ENCODE assay signal across 8 cellular contexts in the genomic region with DNA sequence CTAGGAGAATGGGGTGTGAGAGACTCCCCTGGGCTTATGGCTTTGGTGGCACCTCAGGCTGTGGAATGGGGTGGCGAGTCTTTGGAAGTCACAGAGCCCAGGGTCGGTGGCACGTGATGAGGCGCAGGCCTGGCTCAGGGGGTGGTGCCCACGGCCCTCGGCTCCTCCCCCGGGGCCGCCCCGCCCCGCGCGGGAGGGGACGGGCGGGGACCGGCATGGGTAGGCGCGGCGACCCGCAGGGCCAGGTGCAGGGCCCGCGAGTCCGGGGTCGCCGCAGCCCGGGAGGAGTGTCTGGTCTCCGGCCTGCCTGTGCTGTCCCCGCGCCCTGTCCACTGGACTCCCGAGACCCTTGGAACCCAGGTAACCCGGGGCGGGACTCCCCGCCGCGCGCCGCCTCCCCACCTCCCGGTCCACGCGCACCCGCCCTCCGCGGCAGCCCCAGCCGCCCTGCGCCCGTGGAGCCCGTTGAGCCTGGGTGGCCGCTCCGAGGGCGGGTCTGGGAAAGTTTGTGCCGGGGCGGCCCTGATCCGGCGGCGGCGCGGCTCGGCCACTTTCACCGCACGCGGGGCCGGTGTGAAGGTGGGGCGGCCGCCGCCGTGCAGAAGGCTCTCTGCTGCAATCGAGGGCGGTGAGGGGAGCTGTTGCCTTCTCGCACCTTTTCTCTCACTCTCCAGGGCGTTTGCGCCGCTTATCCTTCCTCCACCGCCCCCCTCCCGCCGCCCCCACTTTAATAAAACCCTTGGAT. TPM values are rescaled to one million over a fixed set of nuclear protein-coding genes. Genes with fewer than 3 reads are reported as not detected.
DNase-seq lines count a peak whose midpoint lies in the region; ATAC-seq, FAIRE-seq and TF ChIP-seq lines count a peak whose summit lies in the region.

A gene with protein sequence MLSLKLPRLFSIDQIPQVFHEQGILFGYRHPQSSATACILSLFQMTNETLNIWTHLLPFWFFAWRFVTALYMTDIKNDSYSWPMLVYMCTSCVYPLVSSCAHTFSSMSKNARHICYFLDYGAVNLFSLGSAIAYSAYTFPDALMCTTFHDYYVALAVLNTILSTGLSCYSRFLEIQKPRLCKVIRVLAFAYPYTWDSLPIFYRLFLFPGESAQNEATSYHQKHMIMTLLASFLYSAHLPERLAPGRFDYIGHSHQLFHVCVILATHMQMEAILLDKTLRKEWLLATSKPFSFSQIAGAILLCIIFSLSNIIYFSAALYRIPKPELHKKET (plus strand): TSS at position 216 of the 745 bp plus-strand sequence. CDS start 61,169 bp downstream, outside the sequence.

- CTCF ChIA-PET in BJ (lab: Yijun Ruan, JAX), result interaction anchor here (1.1 to 1.4 kb wide), 2 partner anchors 9 to 17 kb away, joined by 3 read pairs; no protein-coding TSS in a partner anchor

- no peak for TF ChIP-seq CTCF in BJ (IDR thresholded peaks at IDR 0.05; ENCODE audit: insufficient read depth, low read depth, low read length)
- TF ChIP-seq CTCF in WI38 (IDR thresholded peaks at IDR 0.05; ENCODE audit: low read depth, low read length), result no peak
- TF ChIP-seq CTCF in pancreas (IDR thresholded peaks at IDR 0.05), result no peak

- intact Hi-C loops in pancreas (cut with DNase I), result no loop called here

- FAIRE-seq in HTR-8/SVneo (lab: Jason Lieb, UNC) (no peak), pancreas (lab: Jason Lieb, UNC) (no peak)

- ATAC-seq in pancreas, result peak; percentile 81 to 89 (median 87)
- no peak for ATAC-seq in HG03439 (IDR thresholded peaks at IDR 0.05; ENCODE audit: unreplicated experiment)

- DNase-seq in BJ (ENCODE audit: low read depth), result no peak
- peak; percentile 27 for DNase-seq in HTR-8/SVneo (ENCODE audit: insufficient read length, low spot score)
- peak; percentile 39 for DNase-seq in germinal center (ENCODE audit: low spot score)
- DNase-seq in pancreas, result peak in 5 of 6 donors; percentile 26 to 77 (median 59)
- no peak for DNase-seq in inferior parietal cortex (ENCODE audit: extremely low spot score)
- no peak for DNase-seq in KG1 (lab: John Stamatoyannopoulos, UW)

- H3K4me3 ChIP-seq in BJ (ENCODE audit: low read depth, low read length) (peak within 1 kb of the TSS; percentile 54), WI38 (ENCODE audit: low read depth, low read length) (peak within 1 kb of the TSS; percentile 62), pancreas (peak within 1 kb of the TSS; percentile 48 to 71 (median 56))

- peak within 1 kb of the TSS; percentile 42 to 63 (median 50) for H3K27ac ChIP-seq in pancreas

- peaks cover 6% of the 10 kb centered on the region for H3K27me3 ChIP-seq in BJ (ENCODE audit: control insufficient read depth, insufficient read depth, low read length)
- H3K27me3 ChIP-seq in pancreas, result no peaks in the 10 kb centered on the region

- no peaks in the 10 kb centered on the region for H3K36me3 ChIP-seq in BJ (ENCODE audit: control insufficient read depth, insufficient read depth, low read length)
- H3K36me3 ChIP-seq in pancreas, result no peaks in the 10 kb centered on the region

- H3K4me1 ChIP-seq in pancreas, result peaks cover 0 to 7% (median 0%) of the 10 kb centered on the region in 3 donors

- WGBS in pancreas, 2 donors, result 1% methylated on average over 43 to 74 of the region's 74 CpGs

- no peaks in the 10 kb centered on the region for H3K9me3 ChIP-seq in pancreas

- POLR2A ChIA-PET in BJ (lab: Charles Lee), result no interaction called here

RNA-seq across cellular contexts. Expression of the gene that starts here (rescaled TPM):
- 2.1 and 2.8 TPM in 2 replicates for polyA plus RNA-seq in BJ (2011; rRNA removed)
- polyA minus RNA-seq in BJ (2011; rRNA and poly(A)+ RNA removed), result 2.7 and 3.9 TPM in 2 replicates
- 1 to 10 TPM; 5.2 to 9.4 (median 6.6) TPM for total RNA-seq in pancreas
- 1 to 10 TPM; 5.7 to 6.3 TPM for polyA plus RNA-seq in pancreas

Comparison
In these comparisons a context has a peak if more than half of its experiments do, and no peak if none do; other contexts are left out.
1. DNase-seq: peak in HTR-8/SVneo (single experiment), germinal center (single experiment) and pancreas (5 of 6); none in BJ (single experiment), inferior parietal cortex (single experiment) and KG1 (single experiment).
2. Peak in every context shown above with its lines, with median percentiles within 50 percentile points of each other: H3K4me3 ChIP-seq.